ENCODE assay signal across 16 cellular contexts in genomic region chr2:73977466-73977865, GRCh38. TPM values are rescaled to one million over a fixed set of nuclear protein-coding genes. Genes with fewer than 3 reads are reported as not detected.
DNase-seq lines count a peak whose midpoint lies in the region; ATAC-seq and TF ChIP-seq lines count a peak whose summit lies in the region.
"Had no signal": no experiment of that assay in that cellular context is flagged by ENCODE, and none has a peak within 500 bp of the region (broad histone marks: within the 10 kb centered on the region; RNA-seq: fewer than 3 reads in every experiment).

No MANE protein-coding gene starts in this region.

- no peak for ATAC-seq in stimulated activated naive CD8-positive, alpha-beta T cell treated with anti-CD3 and anti-CD28 coated beads, Interleukin-15, Interleukin-2, amounts not matched to agents 100 U/mL and 50 U/mL, for 24 hours
- no peak for ATAC-seq in activated CD8-positive, alpha-beta T cell treated with anti-CD3 and anti-CD28 coated beads for 36 hours
- ATAC-seq in SK-N-SH treated with all-trans-retinoic acid at 6 μM for 48 hours (no peak), left cardiac atrium (no peak)
- ATAC-seq: PC-3 had no signal

- H3K27me3 ChIP-seq in sigmoid colon: peaks cover 2 to 13% (median 9%) of the 10 kb centered on the region in 3 donors
- H3K27me3 ChIP-seq: MG63 had no signal

- no peak overlapping the region for H3K4me3 ChIP-seq in sigmoid colon
- H3K4me3 ChIP-seq: MG63 had no signal

- no peak overlapping the region for H3K27ac ChIP-seq in sigmoid colon
- H3K27ac ChIP-seq: RWPE1 had no signal

- CTCF ChIA-PET in activated CD8-positive, alpha-beta T cell treated with anti-CD3 and anti-CD28 coated beads for 36 hours (lab: Charles Lee): interaction anchor here (2.2 kb wide), 1 partner anchor 154 kb away, joined by 6 read pairs; no protein-coding TSS in a partner anchor

- no peaks in the 10 kb centered on the region for H3K36me3 ChIP-seq in sigmoid colon
- H3K36me3 ChIP-seq: MG63 had no signal

- H3K4me3 Mint-ChIP-seq in stimulated activated naive CD8-positive, alpha-beta T cell treated with anti-CD3 and anti-CD28 coated beads, Interleukin-15, Interleukin-2, amounts not matched to agents 100 ng/mL and 50 ng/mL, for 24 hours: no peak overlapping the region
- peak overlapping the region; percentile 40 for H3K4me3 Mint-ChIP-seq in activated CD8-positive, alpha-beta T cell treated with anti-CD3 and anti-CD28 coated beads for 36 hours
- H3K4me3 Mint-ChIP-seq in endothelial cell (ENCODE audit: unreplicated experiment): peak overlapping the region; percentile 7

- no peaks in the 10 kb centered on the region for H3K9me3 Mint-ChIP-seq in stimulated activated naive CD8-positive, alpha-beta T cell treated with anti-CD3 and anti-CD28 coated beads, Interleukin-15, Interleukin-2, amounts not matched to agents 100 ng/mL and 50 ng/mL, for 24 hours
- no peaks in the 10 kb centered on the region for H3K9me3 Mint-ChIP-seq in activated CD8-positive, alpha-beta T cell treated with anti-CD3 and anti-CD28 coated beads for 36 hours
- H3K9me3 Mint-ChIP-seq in endothelial cell (ENCODE audit: unreplicated experiment): no peaks in the 10 kb centered on the region

- peak overlapping the region; percentile 53 for H3K27ac Mint-ChIP-seq in stimulated activated naive CD8-positive, alpha-beta T cell treated with anti-CD3 and anti-CD28 coated beads, Interleukin-15, Interleukin-2, amounts not matched to agents 100 ng/mL and 50 ng/mL, for 24 hours
- H3K27ac Mint-ChIP-seq in activated CD8-positive, alpha-beta T cell treated with anti-CD3 and anti-CD28 coated beads for 36 hours: peak overlapping the region; percentile 62
- no peak overlapping the region for H3K27ac Mint-ChIP-seq in endothelial cell (ENCODE audit: unreplicated experiment)

- POLR2A ChIA-PET in activated CD8-positive, alpha-beta T cell treated with anti-CD3 and anti-CD28 coated beads for 36 hours (lab: Charles Lee): interaction anchor here (0.8 to 1.5 kb wide), 5 partner anchors 14 to 171 kb away, joined by 3 to 5 read pairs (median 3); partner anchors contain the start of gene BOLA3

- WGBS in sigmoid colon, 2 donors: 96% methylated on average over 2 of the region's 2 CpGs

- no peaks in the 10 kb centered on the region for H3K36me3 Mint-ChIP-seq in stimulated activated naive CD8-positive, alpha-beta T cell treated with anti-CD3 and anti-CD28 coated beads, Interleukin-15, Interleukin-2, amounts not matched to agents 100 ng/mL and 50 ng/mL, for 24 hours (ENCODE audit: low read depth)
- no peaks in the 10 kb centered on the region for H3K36me3 Mint-ChIP-seq in activated CD8-positive, alpha-beta T cell treated with anti-CD3 and anti-CD28 coated beads for 36 hours (ENCODE audit: low read depth)
- H3K36me3 Mint-ChIP-seq in endothelial cell (ENCODE audit: low read depth, unreplicated experiment): no peaks in the 10 kb centered on the region

- intact Hi-C loops in activated CD8-positive, alpha-beta T cell treated with anti-CD3 and anti-CD28 coated beads for 36 hours (cut with micrococcal nuclease): loop anchor here (5.0 kb wide), 1 partner anchor 50 kb away; the partner anchor contains the start of gene DGUOK
- intact Hi-C loops in sigmoid colon (cut with DNase I) (no loop called here), left cardiac atrium (cut with DNase I) (no loop called here)

- TF ChIP-seq EP300 in sigmoid colon (IDR thresholded peaks at IDR 0.05): no peak

- H3K4me1 Mint-ChIP-seq in stimulated activated naive CD8-positive, alpha-beta T cell treated with anti-CD3 and anti-CD28 coated beads, Interleukin-15, Interleukin-2, amounts not matched to agents 100 ng/mL and 50 ng/mL, for 24 hours (ENCODE audit: low read depth): peaks cover 66% of the 10 kb centered on the region
- peaks cover 76% of the 10 kb centered on the region for H3K4me1 Mint-ChIP-seq in activated CD8-positive, alpha-beta T cell treated with anti-CD3 and anti-CD28 coated beads for 36 hours (ENCODE audit: low read depth)
- H3K4me1 Mint-ChIP-seq in endothelial cell (ENCODE audit: unreplicated experiment): peaks cover 28% of the 10 kb centered on the region

- H3K9me3 ChIP-seq in sigmoid colon: no peaks in the 10 kb centered on the region
- H3K9me3 ChIP-seq: MG63 had no signal

- TF ChIP-seq CTCF in activated CD8-positive, alpha-beta T cell treated with anti-CD3 and anti-CD28 coated beads for 36 hours (IDR thresholded peaks at IDR 0.05): no peak
- TF ChIP-seq CTCF in endothelial cell (IDR thresholded peaks at IDR 0.05; ENCODE audit: unreplicated experiment): no peak
- TF ChIP-seq CTCF in sigmoid colon (IDR thresholded peaks at IDR 0.05): no peak

- peaks cover 0 to 18% (median 12%) of the 10 kb centered on the region in 4 donors for H3K4me1 ChIP-seq in sigmoid colon

- no peaks in the 10 kb centered on the region for H3K27me3 Mint-ChIP-seq in stimulated activated naive CD8-positive, alpha-beta T cell treated with anti-CD3 and anti-CD28 coated beads, Interleukin-15, Interleukin-2, amounts not matched to agents 100 ng/mL and 50 ng/mL, for 24 hours
- no peaks in the 10 kb centered on the region for H3K27me3 Mint-ChIP-seq in activated CD8-positive, alpha-beta T cell treated with anti-CD3 and anti-CD28 coated beads for 36 hours
- peaks cover 4% of the 10 kb centered on the region for H3K27me3 Mint-ChIP-seq in endothelial cell (ENCODE audit: unreplicated experiment)

- no peak for DNase-seq in stimulated activated naive CD8-positive, alpha-beta T cell treated with anti-CD3 and anti-CD28 coated beads, Interleukin-15, Interleukin-2, amounts not matched to agents 100 U/mL and 50 U/mL, for 24 hours
- DNase-seq in activated CD8-positive, alpha-beta T cell treated with anti-CD3 and anti-CD28 coated beads for 36 hours: no peak
- DNase-seq in endothelial cell (ENCODE audit: low spot score): no peak
- DNase-seq in sigmoid colon: no peak
- DNase-seq in left cardiac atrium: no peak
- DNase-seq: GDM1, KG1, MG63, NCI-H1105, NCI-H1694, NCI-H510A treated with DMSO at 0.1 percent for 48 hours, NCI-H82, PC-3 had no signal

- TF ChIP-seq POLR2A in sigmoid colon (IDR thresholded peaks at IDR 0.05): no peak

TF ChIP-seq in SK-N-SH treated with all-trans-retinoic acid at 6 μM for 48 hours, 23 proteins besides CTCF, POLR2A, EP300 and RAD21:
- TF ChIP-seq PPARA (CRISPR knock-in tag; IDR thresholded peaks at IDR 0.05; ENCODE audit: borderline replicate concordance): no peak
- TF ChIP-seq ZFP3 (CRISPR knock-in tag; IDR thresholded peaks at IDR 0.05): no peak
- no peak for TF ChIP-seq ISL1 (CRISPR knock-in tag; IDR thresholded peaks at IDR 0.05)
- no peak for TF ChIP-seq ARNTL (CRISPR knock-in tag; IDR thresholded peaks at IDR 0.05; ENCODE audit: borderline replicate concordance, low read depth)
- no peak for TF ChIP-seq CREB5 (CRISPR knock-in tag; IDR thresholded peaks at IDR 0.05; ENCODE audit: low read depth)
- no peak for TF ChIP-seq CSDC2 (CRISPR knock-in tag; IDR thresholded peaks at IDR 0.05)
- no peak for TF ChIP-seq ESRRG (CRISPR knock-in tag; IDR thresholded peaks at IDR 0.05)
- no peak for TF ChIP-seq PATZ1 (CRISPR knock-in tag; IDR thresholded peaks at IDR 0.05; ENCODE audit: borderline replicate concordance)

RNA-seq across cellular contexts. Expression of gene TET3, which starts 7.2 kb away (rescaled TPM):
- total RNA-seq in activated CD8-positive, alpha-beta T cell treated with anti-CD3 and anti-CD28 coated beads for 36 hours: 10 to 100 TPM; 15.5 to 16.4 TPM
- total RNA-seq in endothelial cell (ENCODE audit: unreplicated experiment): 23.0 TPM
- total RNA-seq in sigmoid colon: 1 to 10 TPM; 3.1 to 5.8 (median 3.6) TPM
- 1 to 10 TPM; 1.8 to 9.6 (median 2.5) TPM for polyA plus RNA-seq in sigmoid colon
- total RNA-seq in left cardiac atrium: 1 to 10 TPM; 3.0 to 4.3 TPM

RNA-seq across cellular contexts. Expression of gene DGUOK, which starts 50.8 kb away (rescaled TPM):
- total RNA-seq in activated CD8-positive, alpha-beta T cell treated with anti-CD3 and anti-CD28 coated beads for 36 hours: 100 to 1,000 TPM in 1 of 2 experiments, 10 to 100 TPM in 1; 96.4 to 103 TPM
- total RNA-seq in endothelial cell (ENCODE audit: unreplicated experiment) (68.3 TPM), sigmoid colon (10 to 100 TPM; 31.6 to 48.1 (median 39.3) TPM), left cardiac atrium (10 to 100 TPM; 25.2 to 33.7 TPM)
- 100 to 1,000 TPM in 1 of 3 donors, 10 to 100 TPM in 2; 89.3 to 132 (median 96.7) TPM for polyA plus RNA-seq in sigmoid colon
